ENCODE assay signal across 2 cellular contexts in genomic region chr15:77292924-77293558, GRCh38.
TF ChIP-seq lines count a peak whose summit lies in the region.

No MANE protein-coding gene starts in this region.

TF ChIP-seq in IMR-90, 13 proteins besides CTCF, POLR2A, EP300 and RAD21 (continued from another document):
- no peak for TF ChIP-seq RFX5 (IDR thresholded peaks at IDR 0.05; ENCODE audit: low read depth, low read length)
- no peak for TF ChIP-seq RCOR1 (IDR thresholded peaks at IDR 0.05; ENCODE audit: insufficient replicate concordance, low read length)
- TF ChIP-seq MAFK (IDR thresholded peaks at IDR 0.05; ENCODE audit: low read depth, low read length) = no peak
- no peak for TF ChIP-seq NFE2L2 (IDR thresholded peaks at IDR 0.05; ENCODE audit: low read depth, low read length)
- no peak for TF ChIP-seq CEBPB (IDR thresholded peaks at IDR 0.05; ENCODE audit: low read depth, low read length)

TF ChIP-seq in SK-N-SH treated with all-trans-retinoic acid at 6 μM for 48 hours, 23 proteins besides CTCF, POLR2A, EP300 and RAD21:
- no peak for TF ChIP-seq TSHZ2 (CRISPR knock-in tag; IDR thresholded peaks at IDR 0.05)
- no peak for TF ChIP-seq TCF4 (CRISPR knock-in tag; IDR thresholded peaks at IDR 0.05; ENCODE audit: borderline replicate concordance)
- TF ChIP-seq SNAI2 (CRISPR knock-in tag; IDR thresholded peaks at IDR 0.05) = no peak
- TF ChIP-seq ISL1 (CRISPR knock-in tag; IDR thresholded peaks at IDR 0.05) = peak; percentile 51
- TF ChIP-seq ZC3H10 (CRISPR knock-in tag; IDR thresholded peaks at IDR 0.05) = no peak
- TF ChIP-seq CSRNP3 (CRISPR knock-in tag; IDR thresholded peaks at IDR 0.05) = no peak
- no peak for TF ChIP-seq ZFP30 (CRISPR knock-in tag; IDR thresholded peaks at IDR 0.05)
- TF ChIP-seq, protein P1, sequence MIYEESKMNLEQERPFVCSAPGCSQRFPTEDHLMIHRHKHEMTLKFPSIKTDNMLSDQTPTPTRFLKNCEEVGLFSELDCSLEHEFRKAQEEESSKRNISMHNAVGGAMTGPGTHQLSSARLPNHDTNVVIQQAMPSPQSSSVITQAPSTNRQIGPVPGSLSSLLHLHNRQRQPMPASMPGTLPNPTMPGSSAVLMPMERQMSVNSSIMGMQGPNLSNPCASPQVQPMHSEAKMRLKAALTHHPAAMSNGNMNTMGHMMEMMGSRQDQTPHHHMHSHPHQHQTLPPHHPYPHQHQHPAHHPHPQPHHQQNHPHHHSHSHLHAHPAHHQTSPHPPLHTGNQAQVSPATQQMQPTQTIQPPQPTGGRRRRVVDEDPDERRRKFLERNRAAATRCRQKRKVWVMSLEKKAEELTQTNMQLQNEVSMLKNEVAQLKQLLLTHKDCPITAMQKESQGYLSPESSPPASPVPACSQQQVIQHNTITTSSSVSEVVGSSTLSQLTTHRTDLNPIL (CRISPR knock-in tag; IDR thresholded peaks at IDR 0.05; ENCODE audit: low read depth) = 0 out of 2 replicates have a peak, but pooled peaks have one; percentile 14
- TF ChIP-seq BACH2 (CRISPR knock-in tag; IDR thresholded peaks at IDR 0.05; ENCODE audit: borderline replicate concordance) = no peak
- TF ChIP-seq TOX (CRISPR knock-in tag; IDR thresholded peaks at IDR 0.05; ENCODE audit: borderline replicate concordance) = no peak
- no peak for TF ChIP-seq ZNF8 (CRISPR knock-in tag; IDR thresholded peaks at IDR 0.05)
- TF ChIP-seq RARB (CRISPR knock-in tag; IDR thresholded peaks at IDR 0.05) = no peak
- TF ChIP-seq ESRRG (CRISPR knock-in tag; IDR thresholded peaks at IDR 0.05) = no peak
- no peak for TF ChIP-seq ZNF565 (CRISPR knock-in tag; conservative IDR thresholded peaks at IDR 0.05; ENCODE audit: low read depth)
- TF ChIP-seq PATZ1 (CRISPR knock-in tag; IDR thresholded peaks at IDR 0.05; ENCODE audit: borderline replicate concordance) = no peak
